33 cellular contexts compared by ENCODE assay signal in the genomic region with DNA sequence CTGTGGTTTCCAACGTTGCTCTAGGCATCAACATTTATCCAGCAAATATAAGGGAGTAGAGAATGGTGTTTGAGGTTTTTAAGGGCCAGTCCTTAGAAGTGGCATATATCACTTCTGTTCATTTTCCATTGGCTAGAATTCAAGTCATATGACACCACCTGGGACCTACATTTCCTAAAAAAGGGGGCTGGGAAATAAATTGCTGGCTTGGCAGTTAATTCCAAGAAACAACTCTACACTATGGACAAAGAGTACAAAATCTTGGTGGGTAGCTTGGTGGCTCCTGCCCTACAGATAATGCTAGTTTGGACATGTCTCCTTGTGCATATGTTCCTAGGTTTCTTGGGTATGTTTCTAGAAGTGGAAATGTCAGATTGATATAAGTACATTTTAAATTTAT. TPM values are rescaled to one million over a fixed set of nuclear protein-coding genes. Genes with fewer than 3 reads are reported as not detected.
"Had no signal": no experiment of that assay in that cellular context is flagged by ENCODE, and none has a peak within 500 bp of the region (broad histone marks: within the 10 kb centered on the region; RNA-seq: fewer than 3 reads in every experiment).

No MANE protein-coding gene starts in this region.

- H3K36me3 ChIP-seq: adrenal gland, Peyer's patch, SJSA1 had no signal

- ATAC-seq: activated naive CD4-positive, alpha-beta T cell treated with anti-CD3 and anti-CD28 coated beads, Interleukin-2, amount 50 U/mL, for 72 hours; activated T-cell treated with anti-CD3 and anti-CD28 coated beads, Interleukin-2, amount 50 U/mL, for 4 hours; body of pancreas; PC-3 had no signal

- H3K4me1 ChIP-seq: adrenal gland, body of pancreas, Peyer's patch, SJSA1 had no signal

- H3K27ac Mint-ChIP-seq: activated CD4-positive, alpha-beta memory T cell treated with anti-CD3 and anti-CD28 coated beads for 36 hours; activated naive CD4-positive, alpha-beta T cell treated with anti-CD3 and anti-CD28 coated beads for 36 hours; activated naive CD4-positive, alpha-beta T cell treated with anti-CD3 and anti-CD28 coated beads, Interleukin-2, amount 50 U/mL, for 72 hours; activated T-helper 1 cell treated with anti-CD3 and anti-CD28 coated beads, Interleukin-12 subunit alpha, Interleukin-12 subunit beta, Interleukin-2, Interleukin-4 antibody, amounts not matched to agents 30 ng/mL and 10 ng/mL and 1 ng/mL, durations not matched to agents 14 hours and 24 hours and 36 hours; T-helper 1 cell treated with Interleukin-12 subunit alpha and Interleukin-12 subunit beta and Interleukin-4 antibody, amounts not matched to agents 30 μg/mL and 1 μg/mL, for 36 hours; T-helper 2 cell treated with Interferon-gamma antibody and Interleukin-4, amounts not matched to agents 5 μg/mL and 100 μg/mL, for 36 hours had no signal

- H3K27me3 ChIP-seq: adrenal gland, Peyer's patch had no signal

- H3K9ac ChIP-seq: SK-N-SH had no signal

- H3K4me3 ChIP-seq: adrenal gland, body of pancreas, Peyer's patch, SJSA1 had no signal

- H3K4me2 ChIP-seq: SK-N-SH had no signal

- H3K36me3 Mint-ChIP-seq: activated CD4-positive, alpha-beta memory T cell treated with anti-CD3 and anti-CD28 coated beads for 36 hours; activated naive CD4-positive, alpha-beta T cell treated with anti-CD3 and anti-CD28 coated beads, Interleukin-2, amount 50 U/mL, for 72 hours had no signal

- H3K9me3 Mint-ChIP-seq: activated CD4-positive, alpha-beta memory T cell treated with anti-CD3 and anti-CD28 coated beads for 36 hours; activated naive CD4-positive, alpha-beta T cell treated with anti-CD3 and anti-CD28 coated beads for 36 hours; activated naive CD4-positive, alpha-beta T cell treated with anti-CD3 and anti-CD28 coated beads, Interleukin-2, amount 50 U/mL, for 72 hours; activated T-cell treated with anti-CD3 and anti-CD28 coated beads, Interleukin-2, amount 50 U/mL, for 4 hours; activated T-helper 1 cell treated with anti-CD3 and anti-CD28 coated beads, Interleukin-12 subunit alpha, Interleukin-12 subunit beta, Interleukin-2, Interleukin-4 antibody, amounts not matched to agents 30 ng/mL and 10 ng/mL and 1 ng/mL, durations not matched to agents 14 hours and 24 hours and 36 hours; T-helper 1 cell treated with Interleukin-12 subunit alpha and Interleukin-12 subunit beta and Interleukin-4 antibody, amounts not matched to agents 30 μg/mL and 1 μg/mL, for 36 hours; T-helper 2 cell treated with Interferon-gamma antibody and Interleukin-4, amounts not matched to agents 5 μg/mL and 100 μg/mL, for 36 hours had no signal

- H3K9me3 ChIP-seq: adrenal gland, body of pancreas, Peyer's patch, SJSA1, SK-N-SH had no signal

- H3K27ac ChIP-seq: adrenal gland, body of pancreas, Peyer's patch, SJSA1 had no signal

- DNase-seq: activated CD4-positive, alpha-beta memory T cell treated with anti-CD3 and anti-CD28 coated beads for 36 hours; activated CD4-positive, alpha-beta T cell treated with anti-CD3 and anti-CD28 coated beads for 4 hours; activated CD4-positive, alpha-beta T cell treated with anti-CD3 and anti-CD28 coated beads, Interleukin-2, amount 50 U/mL, for 1 hour; activated CD4-positive, CD25-positive, alpha-beta regulatory T cell treated with anti-CD3 and anti-CD28 coated beads, Interleukin-2, amount 50 U/mL, for 72 hours; activated CD8-positive, alpha-beta memory T cell treated with anti-CD3 and anti-CD28 coated beads, Interleukin-2, amount 50 U/mL, for 4 hours; activated gamma-delta T cell treated with Interleukin-2 at 50 U/mL for 16 hours; activated naive CD4-positive, alpha-beta T cell treated with anti-CD3 and anti-CD28 coated beads for 36 hours; activated T-cell treated with anti-CD3 and anti-CD28 coated beads for 4 hours; activated T-cell treated with anti-CD3 and anti-CD28 coated beads, Interleukin-2, amount 50 U/mL, for 4 hours; adrenal gland; body of pancreas; caudate nucleus; cerebellar nuclear complex; Karpas-422; NCI-H1105; NCI-H1417 treated with DMSO at 0.1 percent for 48 hours; NCI-H187 treated with DMSO at 0.1 percent for 48 hours; NCI-H2081; NCI-H226; NCI-H446 treated with DMSO at 0.1 percent for 48 hours; NCI-H524; NCI-H748 treated with DMSO at 0.1 percent for 48 hours; NK-92 treated with Interleukin-12 subunit alpha and Interleukin-12 subunit beta, amount 100 ng/mL, for 24 hours; PC-3; Peyer's patch; RPMI8226; SHP77 treated with DMSO at 0.1 percent for 48 hours; SK-N-SH had no signal

- H3K4me3 Mint-ChIP-seq: activated CD4-positive, alpha-beta memory T cell treated with anti-CD3 and anti-CD28 coated beads for 36 hours; activated naive CD4-positive, alpha-beta T cell treated with anti-CD3 and anti-CD28 coated beads for 36 hours; activated T-cell treated with anti-CD3 and anti-CD28 coated beads, Interleukin-2, amount 50 U/mL, for 4 hours; activated T-helper 1 cell treated with anti-CD3 and anti-CD28 coated beads, Interleukin-12 subunit alpha, Interleukin-12 subunit beta, Interleukin-2, Interleukin-4 antibody, amounts not matched to agents 30 ng/mL and 10 ng/mL and 1 ng/mL, durations not matched to agents 14 hours and 24 hours and 36 hours; T-helper 1 cell treated with Interleukin-12 subunit alpha and Interleukin-12 subunit beta and Interleukin-4 antibody, amounts not matched to agents 30 μg/mL and 1 μg/mL, for 36 hours; T-helper 2 cell treated with Interferon-gamma antibody and Interleukin-4, amounts not matched to agents 5 μg/mL and 100 μg/mL, for 36 hours had no signal

RNA-seq across cellular contexts. Expression of a gene that starts 7.6 kb away (rescaled TPM):
- total RNA-seq: PC-3 had no signal
